Comparison of ENCODE assay signal across 9 cellular contexts in genomic region chr7:111953611-111954010, GRCh38.
DNase-seq lines count a peak whose midpoint lies in the region; ATAC-seq and TF ChIP-seq lines count a peak whose summit lies in the region.
"Had no signal": no experiment of that assay in that cellular context is flagged by ENCODE, and none has a peak within 500 bp of the region (broad histone marks: within the 10 kb centered on the region; RNA-seq: fewer than 3 reads in every experiment).

No MANE protein-coding gene starts in this region.

- H3K4me3 ChIP-seq in DND-41 (ENCODE audit: low read depth in 1 of 2, low read length in 2 of 2) (no peak overlapping the region), SK-N-SH (ENCODE audit: low read depth in 2 of 2, low read length in 1 of 2) (no peak overlapping the region), trophoblast cell (ENCODE audit: low read depth, low read length) (no peak overlapping the region)

- no peak overlapping the region for H3K14ac ChIP-seq in trophoblast cell (ENCODE audit: low read length)

- H3K4me2 ChIP-seq in DND-41 (ENCODE audit: insufficient read depth, low read length) (no peak overlapping the region), SK-N-SH (no peak overlapping the region), trophoblast cell (ENCODE audit: low read length) (no peak overlapping the region)

- no peak overlapping the region for H2AK5ac ChIP-seq in trophoblast cell (ENCODE audit: low read length)

- 19% methylated on average over 1 of the region's 1 CpG for WGBS in SK-N-SH (ENCODE audit: low lambda C conversion rate)
- no CpG with 5 or more reads among the region's 1 CpG for WGBS in trophoblast cell (ENCODE audit: extremely low coverage, insufficient coverage, insufficient read length)

- no peaks in the 10 kb centered on the region for H3K36me3 ChIP-seq in DND-41 (ENCODE audit: insufficient read depth, low read length)
- H3K36me3 ChIP-seq in SK-N-SH (replicated peaks in 1 of 2; ENCODE audit: control insufficient read depth in 1 of 2, insufficient read depth in 2 of 2, low read length in 1 of 2) = no peaks in the 10 kb centered on the region
- H3K36me3 ChIP-seq in trophoblast cell (ENCODE audit: control insufficient read depth in 1 of 2, insufficient read depth in 2 of 2, low read length in 2 of 2) = no peaks in the 10 kb centered on the region

- no peak overlapping the region for H3K4me3 Mint-ChIP-seq in natural killer cell
- H3K4me3 Mint-ChIP-seq: naive thymus-derived CD4-positive, alpha-beta T cell had no signal

- no peaks in the 10 kb centered on the region; the same call in 1 of the 2 replicates for H3K9me2 ChIP-seq in SK-N-SH

- H3K9me3 Mint-ChIP-seq in natural killer cell = no peaks in the 10 kb centered on the region
- H3K9me3 Mint-ChIP-seq: naive thymus-derived CD4-positive, alpha-beta T cell had no signal

- peaks cover 2% of the 10 kb centered on the region for H3K79me1 ChIP-seq in trophoblast cell (ENCODE audit: low read length)

- H2AFZ ChIP-seq in DND-41 (ENCODE audit: low read depth, low read length) = peak overlapping the region; percentile 14; the same call in 1 of the 2 replicates
- H2AFZ ChIP-seq in SK-N-SH (ENCODE audit: low read depth) = no peak overlapping the region
- no peak overlapping the region for H2AFZ ChIP-seq in trophoblast cell (ENCODE audit: insufficient read depth, low read length, poor library complexity)

- H3K27me3 Mint-ChIP-seq in natural killer cell (ENCODE audit: low read depth in 2 of 2) = no peaks in the 10 kb centered on the region

- peak overlapping the region; percentile 56; the same call in 1 of the 2 replicates for H3K27ac ChIP-seq in DND-41 (ENCODE audit: low read length)
- peak overlapping the region in 1 of 2 experiments; percentile 7; a peak in 2 of 4 replicates for H3K27ac ChIP-seq in SK-N-SH (ENCODE audit: low read depth in 2 of 2, low read length in 1 of 2)
- no peak overlapping the region for H3K27ac ChIP-seq in trophoblast cell (ENCODE audit: low read depth, low read length)

- TF ChIP-seq EP300 in SK-N-SH (IDR thresholded peaks at IDR 0.05; ENCODE audit: borderline replicate concordance in 1 of 2, low read depth in 1 of 2, low read length in 1 of 2) = no peak

- no peak overlapping the region for H3K18ac ChIP-seq in trophoblast cell (ENCODE audit: low read length)

- H2BK120ac ChIP-seq in trophoblast cell (ENCODE audit: insufficient read depth, low read length, poor library complexity) = no peak overlapping the region

- H3F3A ChIP-seq in SK-N-SH (replicated peaks; ENCODE audit: insufficient read depth) = peaks cover 6% of the 10 kb centered on the region

- no peak overlapping the region for H3K23ac ChIP-seq in trophoblast cell (ENCODE audit: low read length)

- H3K27me3 ChIP-seq in DND-41 (ENCODE audit: insufficient read depth, low read length, poor library complexity) = no peaks in the 10 kb centered on the region
- H3K27me3 ChIP-seq in SK-N-SH (ENCODE audit: insufficient read depth) = no peaks in the 10 kb centered on the region
- H3K27me3 ChIP-seq in trophoblast cell (ENCODE audit: insufficient read depth, low read length) = no peaks in the 10 kb centered on the region

- H3K9me3 ChIP-seq in DND-41 (ENCODE audit: insufficient read depth, low read length, severe bottlenecking) (no peaks in the 10 kb centered on the region), SK-N-SH (no peaks in the 10 kb centered on the region), trophoblast cell (ENCODE audit: insufficient read depth, low read depth, low read length) (no peaks in the 10 kb centered on the region)

- POLR2A ChIA-PET in SK-N-SH (lab: Yijun Ruan, JAX) = interaction anchor here (0.6 kb wide), 1 partner anchor 133 kb away, joined by 3 read pairs; no protein-coding TSS in a partner anchor

- peak; percentile 77 for TF ChIP-seq RAD21 in SK-N-SH (IDR thresholded peaks at IDR 0.05; ENCODE audit: low read length)

- H2BK12ac ChIP-seq in trophoblast cell (ENCODE audit: low read length) = no peak overlapping the region

- H4K12ac ChIP-seq in trophoblast cell (ENCODE audit: low read depth, low read length) = no peak overlapping the region

- CTCF ChIA-PET in SK-N-SH (lab: Yijun Ruan, JAX) = interaction anchor here (0.6 to 2.0 kb wide), 10 partner anchors 9 to 721 kb away, joined by 3 to 7 read pairs (median 3); partner anchors contain the start of gene DOCK4

- H3K36me3 Mint-ChIP-seq in natural killer cell = no peaks in the 10 kb centered on the region
- H3K36me3 Mint-ChIP-seq: naive thymus-derived CD4-positive, alpha-beta T cell had no signal

- H3K79me2 ChIP-seq in DND-41 (ENCODE audit: insufficient read depth, low read length) (no peaks in the 10 kb centered on the region), SK-N-SH (ENCODE audit: insufficient read depth) (no peaks in the 10 kb centered on the region), trophoblast cell (ENCODE audit: control insufficient read depth, insufficient read depth, low read length, poor library complexity) (no peaks in the 10 kb centered on the region)

- H3K4me1 Mint-ChIP-seq in natural killer cell = no peaks in the 10 kb centered on the region

- H4K91ac ChIP-seq in trophoblast cell (ENCODE audit: low read depth, low read length) = no peak overlapping the region

- DNase-seq in DND-41 (peak; percentile 55), SK-N-SH (peak; percentile 41), left kidney (ENCODE audit: low read depth, low spot score) (peak; percentile 41), SKM-1 treated with dmso at 0.1 percent for 144 hours (lab: John Stamatoyannopoulos, UW; ENCODE audit: unreplicated experiment) (no peak), natural killer cell (no peak), trophoblast cell (no peak)

- H3K27ac Mint-ChIP-seq in natural killer cell = no peak overlapping the region
- H3K27ac Mint-ChIP-seq: naive thymus-derived CD4-positive, alpha-beta T cell had no signal

- intact Hi-C loops in natural killer cell (cut with micrococcal nuclease) = no loop called here

- H4K20me1 ChIP-seq in DND-41 (ENCODE audit: insufficient read depth, low read length) (no peaks in the 10 kb centered on the region), SK-N-SH (ENCODE audit: insufficient read depth) (no peaks in the 10 kb centered on the region)

- no peak overlapping the region for H4K8ac ChIP-seq in trophoblast cell (ENCODE audit: low read depth, low read length)

- H3K4ac ChIP-seq in trophoblast cell (ENCODE audit: low read depth, low read length) = no peak overlapping the region

- ATAC-seq in DND-41 (ENCODE audit: insufficient read depth, low read depth) (peak; percentile 95), HG03460 (IDR thresholded peaks at IDR 0.05; ENCODE audit: unreplicated experiment) (peak; percentile 67), natural killer cell (no peak), HG03280 (IDR thresholded peaks at IDR 0.05; ENCODE audit: unreplicated experiment) (no peak)
- ATAC-seq: naive thymus-derived CD4-positive, alpha-beta T cell had no signal

- H3K4me1 ChIP-seq in DND-41 (ENCODE audit: insufficient read depth, low read length) (peaks cover 26% of the 10 kb centered on the region), SK-N-SH (ENCODE audit: control insufficient read depth in 1 of 2, insufficient read depth in 2 of 2, low read depth in 1 of 2, low read length in 1 of 2) (peaks cover 0 to 38% of the 10 kb centered on the region in 2 experiments; a peak in 2 of 4 replicates), trophoblast cell (ENCODE audit: control insufficient read depth in 1 of 2, insufficient read depth in 2 of 2, low read length in 2 of 2) (peaks cover 0 to 7% of the 10 kb centered on the region in 2 experiments)

- TF ChIP-seq CTCF in DND-41 (IDR thresholded peaks at IDR 0.05; ENCODE audit: borderline replicate concordance, extremely low read depth, low read length, poor library complexity, severe bottlenecking) (peak; percentile 55), SK-N-SH (IDR thresholded peaks at IDR 0.05) (peak; percentile 36), natural killer cell (IDR thresholded peaks at IDR 0.05) (no peak)

- H2BK5ac ChIP-seq in trophoblast cell (ENCODE audit: low read depth, low read length, poor library complexity) = no peak overlapping the region

- H3K9ac ChIP-seq in DND-41 (ENCODE audit: low read depth, low read length) (peak overlapping the region; percentile 8; the same call in 1 of the 2 replicates), SK-N-SH (no peak overlapping the region), trophoblast cell (ENCODE audit: low read length) (no peak overlapping the region)

TF ChIP-seq in SK-N-SH, 30 proteins besides CTCF, POLR2A, EP300 and RAD21:
- TF ChIP-seq SMC3 (IDR thresholded peaks at IDR 0.05; ENCODE audit: low read depth, low read length) (peak; percentile 62), EZH2phosphoT487 (IDR thresholded peaks at IDR 0.05; ENCODE audit: borderline replicate concordance, low read depth) (no peak)

Comparison
In these comparisons a context has a peak if more than half of its experiments do, and no peak if none do; other contexts are left out.
1. ATAC-seq: peak in DND-41 (single experiment) and HG03460 (single experiment); none in natural killer cell (0 of 3) and HG03280 (single experiment).
2. DNase-seq: peak in DND-41 (single experiment), SK-N-SH (single experiment) and left kidney (single experiment); none in SKM-1 treated with dmso at 0.1 percent for 144 hours (single experiment), natural killer cell (single experiment) and trophoblast cell (0 of 2).